In the genomic region with DNA sequence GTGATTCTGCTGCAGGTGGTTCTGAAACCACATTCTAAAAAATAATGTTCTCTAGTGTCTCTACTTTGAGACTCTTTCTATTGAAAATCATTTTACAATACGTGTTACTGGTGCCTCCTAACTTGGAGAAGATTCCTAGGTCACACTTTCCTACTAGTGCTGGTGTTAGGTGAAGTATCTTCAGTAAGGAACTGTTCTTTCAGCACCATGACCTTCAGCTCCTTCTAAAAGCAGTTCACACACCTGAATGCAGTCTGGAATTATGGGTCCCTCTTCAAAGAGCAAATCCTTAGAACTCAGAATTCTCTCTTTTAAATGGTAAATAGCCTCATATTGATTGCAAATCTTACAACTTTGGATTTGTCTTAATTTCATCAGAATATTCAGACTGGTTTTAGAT, we compare ENCODE assay signal across 1 cellular context.
TF ChIP-seq lines count a peak whose summit lies in the region.

No MANE protein-coding gene starts in this region.

TF ChIP-seq in GM23338, 12 proteins besides CTCF, POLR2A, EP300 and RAD21 (continued from another document):
- TF ChIP-seq EZH2phosphoT487 (IDR thresholded peaks at IDR 0.05; ENCODE audit: unreplicated experiment) (no peak), NANOG (IDR thresholded peaks at IDR 0.05; ENCODE audit: borderline replicate concordance) (no peak)
TF ChIP-seq in GM23338: peak in this region for 2.
